24 cellular contexts compared by ENCODE assay signal in the genomic region with DNA sequence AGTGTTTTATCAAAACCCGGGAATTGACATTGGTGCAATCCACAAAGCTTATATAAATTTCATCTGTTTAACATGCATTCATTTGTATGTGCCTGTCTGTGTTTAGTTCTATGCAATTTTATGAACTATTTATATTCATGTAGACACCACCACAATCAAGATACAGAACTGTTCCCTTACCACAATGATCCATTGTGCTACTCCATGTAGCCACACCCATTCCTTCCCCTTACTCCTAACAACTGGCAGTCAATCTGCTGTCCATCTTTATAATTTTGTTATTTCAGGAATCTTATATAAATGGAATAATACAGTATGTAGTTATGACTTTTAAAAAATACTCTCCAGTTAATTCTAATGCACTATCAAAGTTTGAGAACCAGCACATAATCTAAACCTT.
"Had no signal": no experiment of that assay in that cellular context is flagged by ENCODE, and none has a peak within 500 bp of the region (broad histone marks: within the 10 kb centered on the region; RNA-seq: fewer than 3 reads in every experiment).

No MANE protein-coding gene starts in this region.

- ATAC-seq: effector memory CD8-positive, alpha-beta T cell; esophagus mucosa; foreskin keratinocyte; gastroesophageal sphincter had no signal

- H3K4me3 ChIP-seq: colonic mucosa, coronary artery, dorsolateral prefrontal cortex, esophagus muscularis mucosa, esophagus squamous epithelium, gastrocnemius medialis, gastroesophageal sphincter, heart left ventricle, heart right ventricle had no signal

- H3K27ac ChIP-seq: colonic mucosa, coronary artery, dorsolateral prefrontal cortex, epithelial cell of prostate, esophagus muscularis mucosa, esophagus squamous epithelium, foreskin keratinocyte, gastroesophageal sphincter had no signal

- DNase-seq: colonic mucosa; cortex of kidney; dermis blood vessel endothelial cell; dorsolateral prefrontal cortex; effector CD4-positive, alpha-beta T cell; effector CD8-positive, alpha-beta T cell; effector memory CD4-positive, alpha-beta T cell; effector memory CD8-positive, alpha-beta T cell; endodermal cell; erythroblast; esophagus squamous epithelium; foreskin fibroblast; foreskin keratinocyte; foreskin melanocyte; gastrocnemius medialis; glutamatergic neuron; head of caudate nucleus; heart left ventricle; heart right ventricle had no signal

- H3K4me1 ChIP-seq: colonic mucosa, esophagus muscularis mucosa, esophagus squamous epithelium, foreskin keratinocyte, gastrocnemius medialis, gastroesophageal sphincter, heart left ventricle had no signal

- H3K27me3 ChIP-seq: colonic mucosa, dorsolateral prefrontal cortex, esophagus muscularis mucosa, esophagus squamous epithelium, foreskin keratinocyte, gastrocnemius medialis, gastroesophageal sphincter, heart left ventricle, heart right ventricle had no signal

- H3K36me3 ChIP-seq: colonic mucosa, esophagus muscularis mucosa, esophagus squamous epithelium, gastrocnemius medialis, gastroesophageal sphincter, heart left ventricle, heart right ventricle had no signal

- H3K9me3 ChIP-seq: colonic mucosa, esophagus muscularis mucosa, gastrocnemius medialis, gastroesophageal sphincter had no signal
